8 cellular contexts compared by ENCODE assay signal in the genomic region with DNA sequence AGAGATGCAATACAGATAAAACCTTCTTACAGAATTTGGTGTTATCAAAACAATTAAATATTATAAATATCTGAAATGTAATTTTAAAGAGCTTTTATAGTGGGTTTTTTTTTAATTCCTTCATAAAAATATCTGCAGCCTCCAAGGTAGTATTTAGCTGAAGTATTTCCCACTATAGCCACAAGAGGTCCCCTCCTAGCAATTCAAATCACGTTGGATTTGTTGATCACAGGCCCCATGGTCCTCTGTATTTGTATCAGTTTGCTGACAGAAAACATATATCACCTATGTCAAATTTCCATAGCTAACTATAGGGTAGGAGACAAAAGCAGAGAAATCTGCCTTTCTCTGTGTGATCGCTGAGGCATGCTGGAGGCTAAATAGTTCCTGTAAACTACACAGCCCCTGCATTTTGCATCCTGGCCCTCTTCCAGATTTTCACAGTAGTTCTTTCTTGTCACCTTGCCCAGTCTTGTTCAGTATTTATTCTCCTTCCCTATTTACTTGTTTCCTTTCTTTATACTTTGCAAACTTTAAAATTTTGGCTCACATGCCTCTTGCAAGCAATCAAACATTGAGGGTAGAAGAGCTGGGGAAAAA. TPM values are rescaled to one million over a fixed set of nuclear protein-coding genes. Genes with fewer than 3 reads are reported as not detected.
DNase-seq lines count a peak whose midpoint lies in the region; ATAC-seq and TF ChIP-seq lines count a peak whose summit lies in the region.

No MANE protein-coding gene starts in this region.

- H3K4me3 ChIP-seq in Peyer's patch, result no peak overlapping the region

- TF ChIP-seq CTCF in Peyer's patch (IDR thresholded peaks at IDR 0.05), result peak; percentile 37 to 72 (median 66)

- no peak overlapping the region for H3K27ac ChIP-seq in Peyer's patch

- ATAC-seq in GM21360 (IDR thresholded peaks at IDR 0.05; ENCODE audit: unreplicated experiment) (peak; percentile 79), HG02840 (IDR thresholded peaks at IDR 0.05; ENCODE audit: low FRiP score, unreplicated experiment) (no peak)

- TF ChIP-seq POLR2A in Peyer's patch (IDR thresholded peaks at IDR 0.05), result no peak

- H3K9me3 ChIP-seq in Peyer's patch, result no peaks in the 10 kb centered on the region

- DNase-seq in activated T-cell treated with anti-CD3 and anti-CD28 coated beads for 24 hours (ENCODE audit: low read depth), result peak; percentile 7
- DNase-seq in activated T-cell treated with anti-CD3 and anti-CD28 coated beads, Interleukin-2, amount 50 U/mL, for 48 hours, result no peak
- peak; percentile 28 for DNase-seq in HPDE6-E6E7 (ENCODE audit: extremely low spot score)
- peak in 1 of 3 donors; percentile 47 for DNase-seq in Peyer's patch
- peak; percentile 48 to 76 for DNase-seq in dermis microvascular lymphatic vessel endothelial cell (ENCODE audit: low read depth in 2 of 2)
- peak; percentile 82 for DNase-seq in medulla oblongata (ENCODE audit: extremely low spot score)

- H3K4me1 ChIP-seq in Peyer's patch, result no peaks in the 10 kb centered on the region

- no peaks in the 10 kb centered on the region for H3K27me3 ChIP-seq in Peyer's patch

- H3K36me3 ChIP-seq in Peyer's patch, result no peaks in the 10 kb centered on the region

RNA-seq across cellular contexts. Expression of gene CTNNA3, which starts 1.8 kb away (rescaled TPM):
- total RNA-seq in Peyer's patch (1 to 10 TPM in 1 of 4 donors, under 1 TPM in 2, not detected in 1; 0.47 to 3.3 (median 0.80) TPM), dermis microvascular lymphatic vessel endothelial cell (0.13 TPM in 1 of 2 replicates, not detected in the other)

Comparison
In these comparisons a context has a peak if more than half of its experiments do, and no peak if none do; other contexts are left out.
1. DNase-seq: peak in activated T-cell treated with anti-CD3 and anti-CD28 coated beads for 24 hours (single experiment), HPDE6-E6E7 (single experiment), dermis microvascular lymphatic vessel endothelial cell (2 of 2) and medulla oblongata (single experiment); none in activated T-cell treated with anti-CD3 and anti-CD28 coated beads, Interleukin-2, amount 50 U/mL, for 48 hours (0 of 2).